Comparison of ENCODE assay signal across 8 cellular contexts in the genomic region with DNA sequence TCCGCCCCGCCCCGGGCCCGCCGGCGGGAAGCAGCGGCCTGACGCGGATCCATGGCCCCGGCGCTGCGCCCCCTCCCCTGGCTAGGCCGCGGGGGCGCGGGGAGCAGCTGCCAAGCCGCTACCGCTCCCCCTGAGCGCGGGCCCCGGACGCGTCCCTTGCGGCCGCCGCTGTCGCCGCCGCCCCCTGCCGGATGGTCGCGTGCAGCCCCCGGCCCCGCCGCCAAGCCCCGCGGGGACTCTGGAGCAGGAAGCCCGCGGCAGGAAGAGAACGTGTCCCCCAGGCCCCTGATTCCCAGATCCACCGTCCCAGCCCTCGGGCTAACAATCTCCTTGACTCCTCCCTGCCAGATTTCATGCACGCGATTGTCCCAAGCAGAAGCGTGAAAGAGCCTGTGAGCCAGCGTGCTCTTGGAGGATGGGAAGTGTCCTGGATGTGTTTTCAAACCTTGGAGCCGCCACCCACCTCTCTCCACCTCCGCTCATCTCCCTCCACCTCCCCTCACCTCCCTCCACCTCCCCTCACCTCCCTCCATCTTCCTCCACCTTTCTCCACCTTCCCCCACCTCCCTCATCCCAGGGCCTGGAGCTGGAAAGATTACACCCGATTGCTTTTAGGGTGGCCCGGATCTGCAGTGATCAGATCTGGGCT. TPM values are rescaled to one million over a fixed set of nuclear protein-coding genes. Genes with fewer than 3 reads are reported as not detected.
A peak's percentile ranks its signal among the peaks of the same experiment; 100 is the strongest.
DNase-seq lines count a peak whose midpoint lies in the region; ATAC-seq and TF ChIP-seq lines count a peak whose summit lies in the region.

No MANE protein-coding gene starts in this region.

- H3K36me3 Mint-ChIP-seq in neural progenitor cell: peaks cover 4% of the 10 kb centered on the region

- DNase-seq in NCI-H345 (lab: John Stamatoyannopoulos, UW): peak; percentile 42
- DNase-seq in NCI-H345 treated with DMSO at 0.1 percent for 48 hours (lab: John Stamatoyannopoulos, UW; ENCODE audit: unreplicated experiment): no peak
- peak; percentile 4 for DNase-seq in NCI-H82 treated with DMSO at 0.1 percent for 48 hours (lab: John Stamatoyannopoulos, UW; ENCODE audit: unreplicated experiment)
- DNase-seq in activated gamma-delta T cell treated with Interleukin-2 at 50 U/mL for 16 hours: peak; percentile 53
- DNase-seq in fibroblast of villous mesenchyme (ENCODE audit: low read depth): peak; percentile 64
- peak; percentile 82 for DNase-seq in neural progenitor cell (ENCODE audit: low spot score)
- DNase-seq in transverse colon: peak; percentile 48

- H3K9me3 Mint-ChIP-seq in neural progenitor cell: no peaks in the 10 kb centered on the region

- no peak for TF ChIP-seq CTCF in fibroblast of villous mesenchyme (IDR thresholded peaks at IDR 0.05; ENCODE audit: insufficient read depth, low read depth, low read length)
- TF ChIP-seq CTCF in neural progenitor cell (IDR thresholded peaks at IDR 0.05): peak; percentile 58
- peak in 2 of 5 experiments; percentile 15 to 32 for TF ChIP-seq CTCF in transverse colon (IDR thresholded peaks at IDR 0.05)

- H3K4me3 ChIP-seq in fibroblast of villous mesenchyme (ENCODE audit: low read depth, low read length): peak overlapping the region; percentile 59
- H3K4me3 ChIP-seq in neural progenitor cell: peak overlapping the region; percentile 46
- peak overlapping the region; percentile 48 to 77 (median 60) for H3K4me3 ChIP-seq in transverse colon

- no peak for TF ChIP-seq EP300 in transverse colon (IDR thresholded peaks at IDR 0.05; ENCODE audit: low read depth)

- peaks cover 23% of the 10 kb centered on the region for H3F3A ChIP-seq in neural progenitor cell (ENCODE audit: low read depth)

- peak; percentile 53 for ATAC-seq in HG02852 (IDR thresholded peaks at IDR 0.05; ENCODE audit: unreplicated experiment)

- no peak for TF ChIP-seq POLR2A in transverse colon (IDR thresholded peaks at IDR 0.05)

- 15 to 32% methylated on average over 4 to 35 of the region's 50 CpGs for WGBS in transverse colon (ENCODE audit: low coverage in 1 of 2), 2 donors

- peak overlapping the region; percentile 51 for H2AFZ ChIP-seq in neural progenitor cell (replicated peaks)

- H3K4me3 Mint-ChIP-seq in neural progenitor cell: peak overlapping the region; percentile 80

- no peaks in the 10 kb centered on the region for H3K9me3 ChIP-seq in neural progenitor cell (ENCODE audit: low read depth)
- no peaks in the 10 kb centered on the region for H3K9me3 ChIP-seq in transverse colon

- intact Hi-C loops in transverse colon (cut with DNase I; ENCODE audit: low total_unique reads): no loop called here

- H3K4me1 ChIP-seq in neural progenitor cell: peaks cover 35% of the 10 kb centered on the region
- peaks cover 0 to 21% (median 16%) of the 10 kb centered on the region in 4 donors for H3K4me1 ChIP-seq in transverse colon

- H3K9ac ChIP-seq in neural progenitor cell: no peak overlapping the region

- no peaks in the 10 kb centered on the region for H4K20me1 ChIP-seq in neural progenitor cell (ENCODE audit: low read depth)

- H3K27me3 ChIP-seq in neural progenitor cell (no peaks in the 10 kb centered on the region), transverse colon (no peaks in the 10 kb centered on the region)

- H3K79me2 ChIP-seq in neural progenitor cell (ENCODE audit: low read depth): no peaks in the 10 kb centered on the region

- peaks cover 44% of the 10 kb centered on the region for H3K4me1 Mint-ChIP-seq in neural progenitor cell

- H3K36me3 ChIP-seq in neural progenitor cell (no peaks in the 10 kb centered on the region), transverse colon (no peaks in the 10 kb centered on the region)

- H3K27me3 Mint-ChIP-seq in neural progenitor cell (ENCODE audit: insufficient read depth, low read depth): peaks cover 4% of the 10 kb centered on the region

- H3K27ac ChIP-seq in neural progenitor cell (no peak overlapping the region), transverse colon (peak overlapping the region; percentile 80 to 85 (median 84))

- H3K4me2 ChIP-seq in neural progenitor cell: peak overlapping the region; percentile 78

- peak overlapping the region; percentile 89 for H3K27ac Mint-ChIP-seq in neural progenitor cell

- in situ Hi-C loops in transverse colon (cut with MboI; ENCODE audit: low pct_ligation_motif_present in 1 of 4, low pct_unique_long_range_greater_than_20kb in 1 of 4, low sequenced_read_pairs in 3 of 4): loop anchor here in 1 of 4 donors (25.0 kb wide), 1 partner anchor 316 kb away; no protein-coding TSS in a partner anchor

RNA-seq across cellular contexts. Expression of gene PRTFDC1, which starts 0.4 kb away (rescaled TPM):
- 13.4 and 14.8 TPM in 2 replicates for total RNA-seq in fibroblast of villous mesenchyme
- total RNA-seq in neural progenitor cell (ENCODE audit: low replicate concordance): 26.4 and 37.7 TPM in 2 replicates
- 1 to 10 TPM in 2 of 4 donors, under 1 TPM in 1, not detected in 1; 0.80 to 6.7 (median 4.9) TPM for total RNA-seq in transverse colon
